Comparison of ENCODE assay signal across 11 cellular contexts in the genomic region with DNA sequence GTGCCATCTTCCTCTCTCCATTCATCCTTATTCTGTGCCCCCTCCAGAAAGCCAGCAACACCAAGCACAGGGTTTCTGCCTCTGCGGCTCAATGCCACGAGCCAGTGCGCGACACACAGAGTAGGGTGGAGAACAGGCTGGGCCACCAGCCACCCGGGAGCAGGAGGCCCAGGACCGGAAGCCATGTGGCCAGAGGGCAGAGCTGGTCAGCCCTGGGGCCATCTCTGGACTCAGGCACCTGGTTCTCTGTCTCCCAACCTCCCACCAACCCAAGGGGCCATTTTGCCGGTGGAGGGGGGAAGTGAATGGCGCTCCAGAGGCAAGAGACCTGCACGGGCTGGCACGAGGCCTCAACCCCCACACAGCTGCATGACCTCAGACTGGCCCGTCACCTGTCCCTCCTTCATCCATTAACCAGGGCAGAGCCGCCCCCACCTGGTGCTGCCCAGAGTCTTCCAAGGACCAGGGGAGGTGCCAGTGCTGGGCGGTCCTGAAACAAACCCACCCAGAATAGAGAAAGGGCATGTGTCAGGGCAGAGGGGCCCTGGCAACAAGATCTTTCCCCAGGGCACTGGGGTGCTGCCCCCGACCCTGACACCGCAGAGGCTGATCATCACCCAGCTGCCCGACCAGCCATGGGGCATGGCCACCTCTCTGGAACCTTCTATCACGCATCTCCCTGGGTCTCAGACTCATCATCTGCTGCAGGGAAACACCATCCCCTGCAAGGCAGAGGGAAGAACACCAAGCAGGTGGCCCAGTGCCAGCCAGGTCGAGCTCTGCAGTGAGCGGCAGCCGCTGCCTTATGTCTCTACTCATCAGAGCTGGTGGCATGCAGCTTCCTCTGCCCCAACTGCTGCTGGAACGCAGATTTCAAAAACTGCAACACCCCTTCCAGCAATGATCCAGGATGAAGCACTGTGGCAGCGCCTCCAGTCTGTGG. TPM values are rescaled to one million over a fixed set of nuclear protein-coding genes. Genes with fewer than 3 reads are reported as not detected.
A peak's percentile ranks its signal among the peaks of the same experiment; 100 is the strongest.
DNase-seq lines count a peak whose midpoint lies in the region; ATAC-seq and TF ChIP-seq lines count a peak whose summit lies in the region.
"Had no signal": no experiment of that assay in that cellular context is flagged by ENCODE, and none has a peak within 500 bp of the region (broad histone marks: within the 10 kb centered on the region; RNA-seq: fewer than 3 reads in every experiment).

No MANE protein-coding gene starts in this region.

- peak overlapping the region; percentile 16; the same call in 1 of the 2 replicates for H3K23ac ChIP-seq in IMR-90 (ENCODE audit: low read depth, low read length)

- H3K14ac ChIP-seq in IMR-90 (replicated peaks; ENCODE audit: low read depth, low read length), result 0 out of 2 replicates have a peak overlapping the region, but pooled peaks have one; percentile 15

- peaks cover 100% of the 10 kb centered on the region for H3K79me2 ChIP-seq in neural progenitor cell (ENCODE audit: low read depth)

- H4K8ac ChIP-seq in IMR-90 (ENCODE audit: low read depth in 2 of 2, low read length in 2 of 2), result no peak overlapping the region; a peak in 1 of 4 replicates

- no peak for TF ChIP-seq POLR2A in IMR-90 (IDR thresholded peaks at IDR 0.05; ENCODE audit: low read depth, low read length)
- TF ChIP-seq POLR2A in prostate gland (IDR thresholded peaks at IDR 0.05), result no peak

- H3K9ac ChIP-seq in IMR-90 (ENCODE audit: low read depth, low read length) (no peak overlapping the region), neural progenitor cell (no peak overlapping the region)

- H4K5ac ChIP-seq in IMR-90 (ENCODE audit: low read depth, low read length), result no peak overlapping the region

- H3K27ac Mint-ChIP-seq in neural progenitor cell, result peak overlapping the region; percentile 75

- CTCF ChIA-PET in IMR-90 (lab: Yijun Ruan, JAX), result no interaction called here

- TF ChIP-seq CTCF in IMR-90 (conservative IDR thresholded peaks at IDR 0.05; ENCODE audit: low read depth, low read length) (no peak), coronary artery (IDR thresholded peaks at IDR 0.05) (no peak), neural progenitor cell (IDR thresholded peaks at IDR 0.05) (no peak), prostate gland (IDR thresholded peaks at IDR 0.05) (no peak)

- ATAC-seq in IMR-90 (ENCODE audit: low read depth), result no peak
- no peak for ATAC-seq in GM18519 (IDR thresholded peaks at IDR 0.05; ENCODE audit: low FRiP score, unreplicated experiment)
- no peak for ATAC-seq in HG03039 (IDR thresholded peaks at IDR 0.05; ENCODE audit: unreplicated experiment)

- H3K4me2 ChIP-seq in IMR-90 (ENCODE audit: low read depth, low read length) (peak overlapping the region; percentile 22; the same call in 1 of the 2 replicates), neural progenitor cell (peak overlapping the region; percentile 21)
- H3K4me2 ChIP-seq: PC-9 had no signal

- no peak overlapping the region for H2BK120ac ChIP-seq in IMR-90 (ENCODE audit: low read depth, low read length)

- TF ChIP-seq RAD21 in IMR-90 (IDR thresholded peaks at IDR 0.05; ENCODE audit: low read length), result no peak

- peaks cover 28 to 90% of the 10 kb centered on the region in 2 experiments for H3K79me1 ChIP-seq in IMR-90 (ENCODE audit: low read depth in 1 of 2, low read length in 2 of 2)

- no peak overlapping the region for H3K56ac ChIP-seq in IMR-90 (ENCODE audit: extremely low read depth, insufficient read depth, low read length)

- no peaks in the 10 kb centered on the region for H3K9me3 Mint-ChIP-seq in neural progenitor cell
- H3K9me3 Mint-ChIP-seq: CD4-positive, alpha-beta memory T cell had no signal

- dilution Hi-C loops in IMR-90 (cut with HindIII; ENCODE audit: low sequenced_read_pairs, unreplicated experiment), result no loop called here

- no peak overlapping the region for H3K18ac ChIP-seq in IMR-90 (ENCODE audit: low read depth, low read length)

- H4K20me1 ChIP-seq in IMR-90 (ENCODE audit: insufficient read depth, low read length), result peaks cover 93% of the 10 kb centered on the region
- peaks cover 96% of the 10 kb centered on the region for H4K20me1 ChIP-seq in neural progenitor cell (ENCODE audit: low read depth)

- H4K91ac ChIP-seq in IMR-90 (ENCODE audit: insufficient read depth, low read depth, low read length), result no peak overlapping the region

- no peak overlapping the region for H2BK5ac ChIP-seq in IMR-90 (ENCODE audit: low read depth, low read length, poor library complexity, severe bottlenecking)

- no peaks in the 10 kb centered on the region for H3F3A ChIP-seq in neural progenitor cell (ENCODE audit: low read depth)

- no peak overlapping the region for H3K4me3 ChIP-seq in IMR-90 (ENCODE audit: insufficient read depth, low read depth, low read length)
- H3K4me3 ChIP-seq in coronary artery, result peak overlapping the region; percentile 64
- H3K4me3 ChIP-seq in neural progenitor cell, result no peak overlapping the region
- H3K4me3 ChIP-seq in prostate gland, result no peak overlapping the region
- H3K4me3 ChIP-seq: PC-9 had no signal

- H3K27ac ChIP-seq in IMR-90 (ENCODE audit: insufficient read depth, low read length), result no peak overlapping the region
- peak overlapping the region in 1 of 2 donors; percentile 10 for H3K27ac ChIP-seq in coronary artery
- H3K27ac ChIP-seq in neural progenitor cell, result no peak overlapping the region
- H3K27ac ChIP-seq in prostate gland, result peak overlapping the region in 1 of 2 donors; percentile 35
- H3K27ac ChIP-seq: PC-9, psoas muscle had no signal

- H2AFZ ChIP-seq in IMR-90 (replicated peaks; ENCODE audit: low read length, poor library complexity) (peak overlapping the region; percentile 87), neural progenitor cell (replicated peaks) (no peak overlapping the region)
- H2AFZ ChIP-seq: PC-9 had no signal

- peaks cover 15% of the 10 kb centered on the region for H3K9me1 ChIP-seq in IMR-90 (ENCODE audit: insufficient read depth, low read length)

- DNase-seq in G401 (ENCODE audit: low spot score) (peak; percentile 43), IMR-90 (no peak), coronary artery (ENCODE audit: low spot score) (no peak), neural progenitor cell (ENCODE audit: low spot score) (no peak), prostate gland (ENCODE audit: low spot score) (no peak)
- DNase-seq in stimulated activated CD4-positive, alpha-beta T cell treated with anti-CD3 and anti-CD28 coated beads, Interleukin-12 subunit alpha, Interleukin-12 subunit beta, amount 100 ng/mL, for 4 hours, result no peak

- intact Hi-C loops in IMR-90 (cut with micrococcal nuclease) (no loop called here), prostate gland (cut with DNase I) (no loop called here)

- H3K4me1 ChIP-seq in IMR-90 (ENCODE audit: control insufficient read depth, insufficient read depth, low read length) (peaks cover 25% of the 10 kb centered on the region), neural progenitor cell (peaks cover 15% of the 10 kb centered on the region), prostate gland (replicated peaks) (no peaks in the 10 kb centered on the region)

- WGBS in IMR-90 (ENCODE audit: extremely low coverage in 2 of 2, insufficient read length in 1 of 2), 2 experiments, result 92% methylated on average over 11 of the region's 22 CpGs; no CpG with 5 or more reads in 1 of the 2 experiments
- 81% methylated on average over 20 of the region's 22 CpGs for WGBS in prostate gland

- H3K4me1 Mint-ChIP-seq in neural progenitor cell, result peaks cover 36% of the 10 kb centered on the region
- H3K4me1 Mint-ChIP-seq: CD4-positive, alpha-beta memory T cell had no signal

- in situ Hi-C loops in G401 (cut with HindIII; ENCODE audit: low sequenced_read_pairs) (no loop called here), IMR-90 (cut with MboI; ENCODE audit: low sequenced_read_pairs) (no loop called here)

- BruUV-seq in IMR-90 (replicated peaks; lab: Mats Ljungman, UMichigan), result no TSS peak

- H2BK20ac ChIP-seq in IMR-90 (ENCODE audit: low read depth, low read length), result no peak overlapping the region

- H3K4me3 Mint-ChIP-seq in neural progenitor cell, result no peak overlapping the region
- H3K4me3 Mint-ChIP-seq: CD4-positive, alpha-beta memory T cell had no signal

- peak overlapping the region; percentile 73 for H2AK9ac ChIP-seq in IMR-90 (replicated peaks; ENCODE audit: low read depth, low read length, poor library complexity)

- H3K36me3 ChIP-seq in IMR-90 (ENCODE audit: control insufficient read depth, insufficient read depth, low read length) (0 out of 2 replicates have a peak, but pooled peaks cover 1% of the 10 kb centered on the region), neural progenitor cell (no peaks in the 10 kb centered on the region), prostate gland (no peaks in the 10 kb centered on the region)

- no peak overlapping the region for H3K4ac ChIP-seq in IMR-90 (ENCODE audit: low read depth, low read length)

- H3K27me3 ChIP-seq in IMR-90 (ENCODE audit: control insufficient read depth, insufficient read depth, low read length), result no peaks in the 10 kb centered on the region
- no peaks in the 10 kb centered on the region for H3K27me3 ChIP-seq in neural progenitor cell
- no peaks in the 10 kb centered on the region for H3K27me3 ChIP-seq in prostate gland (replicated peaks; ENCODE audit: insufficient read depth)

- no peak overlapping the region; the same call in 1 of the 2 replicates for H2AK5ac ChIP-seq in IMR-90 (ENCODE audit: low read depth, low read length)

- POLR2A ChIA-PET in IMR-90 (lab: Charles Lee; ENCODE audit: unreplicated experiment), result interaction anchor here (0.6 kb wide), 1 partner anchor 265 kb away, joined by 3 read pairs; no protein-coding TSS in a partner anchor

- H2BK15ac ChIP-seq in IMR-90 (ENCODE audit: low read depth, low read length), result no peak overlapping the region

- H3K27me3 Mint-ChIP-seq in neural progenitor cell (ENCODE audit: insufficient read depth, low read depth), result peaks cover 2% of the 10 kb centered on the region
- H3K27me3 Mint-ChIP-seq: CD4-positive, alpha-beta memory T cell had no signal

- H3K9me3 ChIP-seq in IMR-90 (ENCODE audit: control insufficient read depth, insufficient read depth, low read length) (no peaks in the 10 kb centered on the region), neural progenitor cell (ENCODE audit: low read depth) (no peaks in the 10 kb centered on the region), prostate gland (no peaks in the 10 kb centered on the region)
- H3K9me3 ChIP-seq: psoas muscle had no signal

- peaks cover 2% of the 10 kb centered on the region for H3K36me3 Mint-ChIP-seq in neural progenitor cell
- H3K36me3 Mint-ChIP-seq: CD4-positive, alpha-beta memory T cell had no signal

RNA-seq across cellular contexts. Expression of a gene that starts 11.9 kb away (rescaled TPM):
- total RNA-seq in G401 (2014; rRNA removed; shearing (Covaris generic)), result 18.9 and 21.4 TPM in 2 replicates
- total RNA-seq in IMR-90 (2012; rRNA removed) (9.7 and 10.8 TPM in 2 replicates), neural progenitor cell (ENCODE audit: low replicate concordance) (12.9 and 19.0 TPM in 2 replicates), prostate gland (10 to 100 TPM; 13.5 to 19.5 TPM)
- 13.4 and 13.5 TPM in 2 replicates for polyA plus RNA-seq in IMR-90 (2012; rRNA removed)
- 8.4 and 11.8 TPM in 2 replicates for polyA plus RNA-seq in IMR-90 (2012; cell fraction: cytosol; rRNA removed)
- 22.6 and 33.8 TPM in 2 replicates for polyA plus RNA-seq in IMR-90 (2012; cell fraction: nucleus; rRNA removed; ENCODE audit: low replicate concordance)

RNA-seq across cellular contexts. Expression of a gene that starts 45.1 kb away (rescaled TPM):
- 32.9 and 50.7 TPM in 2 replicates for total RNA-seq in G401 (2014; rRNA removed; shearing (Covaris generic))
- total RNA-seq in IMR-90 (2012; rRNA removed) (15.3 and 15.8 TPM in 2 replicates), neural progenitor cell (ENCODE audit: low replicate concordance) (19.0 and 28.3 TPM in 2 replicates), prostate gland (10 to 100 TPM; 16.2 to 30.1 TPM)
- polyA plus RNA-seq in IMR-90 (2012; rRNA removed), result 19.3 and 20.7 TPM in 2 replicates
- polyA plus RNA-seq in IMR-90 (2012; cell fraction: cytosol; rRNA removed), result 13.9 and 14.8 TPM in 2 replicates
- polyA plus RNA-seq in IMR-90 (2012; cell fraction: nucleus; rRNA removed; ENCODE audit: low replicate concordance), result 9.0 and 16.2 TPM in 2 replicates
